1 cellular context compared by ENCODE assay signal in genomic region chr9:121830441-121831140, GRCh38.
TF ChIP-seq lines count a peak whose summit lies in the region.

No MANE protein-coding gene starts in this region.

TF ChIP-seq in IMR-90, 13 proteins besides CTCF, POLR2A, EP300 and RAD21 (continued from another document):
- TF ChIP-seq BHLHE40 (IDR thresholded peaks at IDR 0.05; ENCODE audit: low read depth, low read length) = no peak
- TF ChIP-seq CEBPB (IDR thresholded peaks at IDR 0.05; ENCODE audit: low read depth, low read length) = no peak
- no peak for TF ChIP-seq MAZ (IDR thresholded peaks at IDR 0.05; ENCODE audit: borderline replicate concordance, low read depth, low read length)
- no peak for TF ChIP-seq SMC3 (IDR thresholded peaks at IDR 0.05; ENCODE audit: low read depth, low read length)
- no peak for TF ChIP-seq FOS (IDR thresholded peaks at IDR 0.05; ENCODE audit: low read depth, low read length)
- no peak for TF ChIP-seq RCOR1 (IDR thresholded peaks at IDR 0.05; ENCODE audit: insufficient replicate concordance, low read length)
- no peak for TF ChIP-seq RFX5 (IDR thresholded peaks at IDR 0.05; ENCODE audit: low read depth, low read length)
- no peak for TF ChIP-seq MXI1 (IDR thresholded peaks at IDR 0.05; ENCODE audit: borderline replicate concordance, low read depth, low read length)
- no peak for TF ChIP-seq USF2 (IDR thresholded peaks at IDR 0.05; ENCODE audit: low read depth, low read length)
